Comparison of ENCODE assay signal across 1 cellular context in genomic region chr19:45446295-45446694, GRCh38.
TF ChIP-seq lines count a peak whose summit lies in the region.

No MANE protein-coding gene starts in this region.

TF ChIP-seq in GM23338, 12 proteins besides CTCF, POLR2A, EP300 and RAD21 (continued from another document):
- TF ChIP-seq ETS1 (IDR thresholded peaks at IDR 0.05): no peak
- no peak for TF ChIP-seq EZH2phosphoT487 (IDR thresholded peaks at IDR 0.05; ENCODE audit: unreplicated experiment)
- TF ChIP-seq JUNB (IDR thresholded peaks at IDR 0.05; ENCODE audit: unreplicated experiment): no peak
- TF ChIP-seq ZNF331 (CRISPR knock-in tag; IDR thresholded peaks at IDR 0.05; ENCODE audit: low read depth): no peak
- TF ChIP-seq, protein P1, sequence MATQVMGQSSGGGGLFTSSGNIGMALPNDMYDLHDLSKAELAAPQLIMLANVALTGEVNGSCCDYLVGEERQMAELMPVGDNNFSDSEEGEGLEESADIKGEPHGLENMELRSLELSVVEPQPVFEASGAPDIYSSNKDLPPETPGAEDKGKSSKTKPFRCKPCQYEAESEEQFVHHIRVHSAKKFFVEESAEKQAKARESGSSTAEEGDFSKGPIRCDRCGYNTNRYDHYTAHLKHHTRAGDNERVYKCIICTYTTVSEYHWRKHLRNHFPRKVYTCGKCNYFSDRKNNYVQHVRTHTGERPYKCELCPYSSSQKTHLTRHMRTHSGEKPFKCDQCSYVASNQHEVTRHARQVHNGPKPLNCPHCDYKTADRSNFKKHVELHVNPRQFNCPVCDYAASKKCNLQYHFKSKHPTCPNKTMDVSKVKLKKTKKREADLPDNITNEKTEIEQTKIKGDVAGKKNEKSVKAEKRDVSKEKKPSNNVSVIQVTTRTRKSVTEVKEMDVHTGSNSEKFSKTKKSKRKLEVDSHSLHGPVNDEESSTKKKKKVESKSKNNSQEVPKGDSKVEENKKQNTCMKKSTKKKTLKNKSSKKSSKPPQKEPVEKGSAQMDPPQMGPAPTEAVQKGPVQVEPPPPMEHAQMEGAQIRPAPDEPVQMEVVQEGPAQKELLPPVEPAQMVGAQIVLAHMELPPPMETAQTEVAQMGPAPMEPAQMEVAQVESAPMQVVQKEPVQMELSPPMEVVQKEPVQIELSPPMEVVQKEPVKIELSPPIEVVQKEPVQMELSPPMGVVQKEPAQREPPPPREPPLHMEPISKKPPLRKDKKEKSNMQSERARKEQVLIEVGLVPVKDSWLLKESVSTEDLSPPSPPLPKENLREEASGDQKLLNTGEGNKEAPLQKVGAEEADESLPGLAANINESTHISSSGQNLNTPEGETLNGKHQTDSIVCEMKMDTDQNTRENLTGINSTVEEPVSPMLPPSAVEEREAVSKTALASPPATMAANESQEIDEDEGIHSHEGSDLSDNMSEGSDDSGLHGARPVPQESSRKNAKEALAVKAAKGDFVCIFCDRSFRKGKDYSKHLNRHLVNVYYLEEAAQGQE (IDR thresholded peaks at IDR 0.05; ENCODE audit: unreplicated experiment): no peak
- TF ChIP-seq ZNF114 (CRISPR knock-in tag; IDR thresholded peaks at IDR 0.05): no peak
- TF ChIP-seq EZH2 (IDR thresholded peaks at IDR 0.05; ENCODE audit: low read depth, unreplicated experiment): no peak
- no peak for TF ChIP-seq STAT1 (IDR thresholded peaks at IDR 0.05; ENCODE audit: unreplicated experiment)
